Comparison of ENCODE assay signal across 8 cellular contexts in genomic region chr2:54457326-54458023, GRCh38. TPM values are rescaled to one million over a fixed set of nuclear protein-coding genes. Genes with fewer than 3 reads are reported as not detected.
DNase-seq lines count a peak whose midpoint lies in the region; ATAC-seq and TF ChIP-seq lines count a peak whose summit lies in the region.

No MANE protein-coding gene starts in this region.

- no peaks in the 10 kb centered on the region for H3K9me3 Mint-ChIP-seq in natural killer cell

- peaks cover 7 to 64% (median 8%) of the 10 kb centered on the region in 3 donors for H3K4me1 ChIP-seq in esophagus squamous epithelium

- H3K4me3 Mint-ChIP-seq in natural killer cell: peak overlapping the region; percentile 93

- peaks cover 9 to 15% of the 10 kb centered on the region in 2 donors for H3K4me1 Mint-ChIP-seq in natural killer cell

- H3K27ac ChIP-seq in WERI-Rb-1: peak overlapping the region; percentile 54
- H3K27ac ChIP-seq in esophagus squamous epithelium: peak overlapping the region; percentile 81 to 93 (median 91)

- WGBS in esophagus squamous epithelium, 2 donors: 0 to 4% methylated on average over 3 to 7 of the region's 34 CpGs

- H3K27me3 ChIP-seq in WERI-Rb-1 (ENCODE audit: insufficient read depth, low read depth, severe bottlenecking) (no peaks in the 10 kb centered on the region), esophagus squamous epithelium (peaks cover 0 to 57% (median 0%) of the 10 kb centered on the region in 4 donors)

- DNase-seq in Daoy (ENCODE audit: low read depth) (peak; percentile 60), LNCaP clone FGC (ENCODE audit: low read depth) (no peak), WERI-Rb-1 (peak; percentile 67), esophagus squamous epithelium (lab: John Stamatoyannopoulos, UW) (no peak), natural killer cell (no peak), mesenteric fat pad (ENCODE audit: low spot score) (no peak), ureter (ENCODE audit: low spot score) (no peak)

- H3K27me3 Mint-ChIP-seq in natural killer cell (ENCODE audit: low read depth in 2 of 2): peaks cover 46 to 58% of the 10 kb centered on the region in 2 donors

- no peak overlapping the region for H3K27ac Mint-ChIP-seq in natural killer cell

- ATAC-seq in natural killer cell: peak in 1 of 3 donors; percentile 31
- no peak for ATAC-seq in HG03342 (IDR thresholded peaks at IDR 0.05; ENCODE audit: unreplicated experiment)

- H3K36me3 ChIP-seq in WERI-Rb-1 (no peaks in the 10 kb centered on the region; the same call in 1 of the 2 replicates), esophagus squamous epithelium (no peaks in the 10 kb centered on the region)

- TF ChIP-seq POLR2A in esophagus squamous epithelium (IDR thresholded peaks at IDR 0.05): no peak

- intact Hi-C loops in esophagus squamous epithelium (cut with DNase I) (no loop called here), natural killer cell (cut with micrococcal nuclease) (no loop called here)

- H3K4me3 ChIP-seq in LNCaP clone FGC (ENCODE audit: low read depth, low read length) (peak overlapping the region; percentile 31), WERI-Rb-1 (ENCODE audit: low read depth, low read length) (peak overlapping the region; percentile 96), esophagus squamous epithelium (peak overlapping the region; percentile 57 to 89 (median 72))

- H3K9me3 ChIP-seq in WERI-Rb-1 (ENCODE audit: severe bottlenecking) (no peaks in the 10 kb centered on the region), esophagus squamous epithelium (no peaks in the 10 kb centered on the region)

- TF ChIP-seq CTCF in LNCaP clone FGC (IDR thresholded peaks at IDR 0.05; ENCODE audit: control insufficient read depth, extremely low read depth, insufficient read depth) (no peak), WERI-Rb-1 (IDR thresholded peaks at IDR 0.05; ENCODE audit: low read depth, low read length) (no peak), esophagus squamous epithelium (IDR thresholded peaks at IDR 0.05) (no peak), natural killer cell (IDR thresholded peaks at IDR 0.05) (no peak)

- no peaks in the 10 kb centered on the region for H3K36me3 Mint-ChIP-seq in natural killer cell

RNA-seq across cellular contexts. Expression of gene SPTBN1, which starts 1.3 kb away (rescaled TPM):
- total RNA-seq in Daoy (2014; rRNA removed; shearing (Covaris generic)): 138 and 154 TPM in 2 replicates
- total RNA-seq in esophagus squamous epithelium (100 to 1,000 TPM in 2 of 4 donors, 10 to 100 TPM in 2; 65.0 to 217 (median 85.3) TPM), natural killer cell (100 to 1,000 TPM in 1 of 3 donors, 10 to 100 TPM in 2; 65.7 to 142 (median 68.3) TPM), mesenteric fat pad (776 TPM), ureter (380 TPM)

Comparison
In these comparisons a context has a peak if more than half of its experiments do, and no peak if none do; other contexts are left out.
1. DNase-seq: peak in Daoy (single experiment) and WERI-Rb-1 (single experiment); none in LNCaP clone FGC (single experiment), esophagus squamous epithelium (single experiment), natural killer cell (single experiment), mesenteric fat pad (single experiment) and ureter (single experiment).
2. H3K4me3 ChIP-seq: peak in every context shown above with its lines; median percentile 96 in WERI-Rb-1; 72 in esophagus squamous epithelium; 31 in LNCaP clone FGC.